Comparison of ENCODE assay signal across 1 cellular context in genomic region chr3:194129581-194130133, GRCh38.
TF ChIP-seq lines count a peak whose summit lies in the region.

No MANE protein-coding gene starts in this region.

TF ChIP-seq in GM23338, 12 proteins besides CTCF, POLR2A, EP300 and RAD21 (continued from another document):
- TF ChIP-seq, protein P1, sequence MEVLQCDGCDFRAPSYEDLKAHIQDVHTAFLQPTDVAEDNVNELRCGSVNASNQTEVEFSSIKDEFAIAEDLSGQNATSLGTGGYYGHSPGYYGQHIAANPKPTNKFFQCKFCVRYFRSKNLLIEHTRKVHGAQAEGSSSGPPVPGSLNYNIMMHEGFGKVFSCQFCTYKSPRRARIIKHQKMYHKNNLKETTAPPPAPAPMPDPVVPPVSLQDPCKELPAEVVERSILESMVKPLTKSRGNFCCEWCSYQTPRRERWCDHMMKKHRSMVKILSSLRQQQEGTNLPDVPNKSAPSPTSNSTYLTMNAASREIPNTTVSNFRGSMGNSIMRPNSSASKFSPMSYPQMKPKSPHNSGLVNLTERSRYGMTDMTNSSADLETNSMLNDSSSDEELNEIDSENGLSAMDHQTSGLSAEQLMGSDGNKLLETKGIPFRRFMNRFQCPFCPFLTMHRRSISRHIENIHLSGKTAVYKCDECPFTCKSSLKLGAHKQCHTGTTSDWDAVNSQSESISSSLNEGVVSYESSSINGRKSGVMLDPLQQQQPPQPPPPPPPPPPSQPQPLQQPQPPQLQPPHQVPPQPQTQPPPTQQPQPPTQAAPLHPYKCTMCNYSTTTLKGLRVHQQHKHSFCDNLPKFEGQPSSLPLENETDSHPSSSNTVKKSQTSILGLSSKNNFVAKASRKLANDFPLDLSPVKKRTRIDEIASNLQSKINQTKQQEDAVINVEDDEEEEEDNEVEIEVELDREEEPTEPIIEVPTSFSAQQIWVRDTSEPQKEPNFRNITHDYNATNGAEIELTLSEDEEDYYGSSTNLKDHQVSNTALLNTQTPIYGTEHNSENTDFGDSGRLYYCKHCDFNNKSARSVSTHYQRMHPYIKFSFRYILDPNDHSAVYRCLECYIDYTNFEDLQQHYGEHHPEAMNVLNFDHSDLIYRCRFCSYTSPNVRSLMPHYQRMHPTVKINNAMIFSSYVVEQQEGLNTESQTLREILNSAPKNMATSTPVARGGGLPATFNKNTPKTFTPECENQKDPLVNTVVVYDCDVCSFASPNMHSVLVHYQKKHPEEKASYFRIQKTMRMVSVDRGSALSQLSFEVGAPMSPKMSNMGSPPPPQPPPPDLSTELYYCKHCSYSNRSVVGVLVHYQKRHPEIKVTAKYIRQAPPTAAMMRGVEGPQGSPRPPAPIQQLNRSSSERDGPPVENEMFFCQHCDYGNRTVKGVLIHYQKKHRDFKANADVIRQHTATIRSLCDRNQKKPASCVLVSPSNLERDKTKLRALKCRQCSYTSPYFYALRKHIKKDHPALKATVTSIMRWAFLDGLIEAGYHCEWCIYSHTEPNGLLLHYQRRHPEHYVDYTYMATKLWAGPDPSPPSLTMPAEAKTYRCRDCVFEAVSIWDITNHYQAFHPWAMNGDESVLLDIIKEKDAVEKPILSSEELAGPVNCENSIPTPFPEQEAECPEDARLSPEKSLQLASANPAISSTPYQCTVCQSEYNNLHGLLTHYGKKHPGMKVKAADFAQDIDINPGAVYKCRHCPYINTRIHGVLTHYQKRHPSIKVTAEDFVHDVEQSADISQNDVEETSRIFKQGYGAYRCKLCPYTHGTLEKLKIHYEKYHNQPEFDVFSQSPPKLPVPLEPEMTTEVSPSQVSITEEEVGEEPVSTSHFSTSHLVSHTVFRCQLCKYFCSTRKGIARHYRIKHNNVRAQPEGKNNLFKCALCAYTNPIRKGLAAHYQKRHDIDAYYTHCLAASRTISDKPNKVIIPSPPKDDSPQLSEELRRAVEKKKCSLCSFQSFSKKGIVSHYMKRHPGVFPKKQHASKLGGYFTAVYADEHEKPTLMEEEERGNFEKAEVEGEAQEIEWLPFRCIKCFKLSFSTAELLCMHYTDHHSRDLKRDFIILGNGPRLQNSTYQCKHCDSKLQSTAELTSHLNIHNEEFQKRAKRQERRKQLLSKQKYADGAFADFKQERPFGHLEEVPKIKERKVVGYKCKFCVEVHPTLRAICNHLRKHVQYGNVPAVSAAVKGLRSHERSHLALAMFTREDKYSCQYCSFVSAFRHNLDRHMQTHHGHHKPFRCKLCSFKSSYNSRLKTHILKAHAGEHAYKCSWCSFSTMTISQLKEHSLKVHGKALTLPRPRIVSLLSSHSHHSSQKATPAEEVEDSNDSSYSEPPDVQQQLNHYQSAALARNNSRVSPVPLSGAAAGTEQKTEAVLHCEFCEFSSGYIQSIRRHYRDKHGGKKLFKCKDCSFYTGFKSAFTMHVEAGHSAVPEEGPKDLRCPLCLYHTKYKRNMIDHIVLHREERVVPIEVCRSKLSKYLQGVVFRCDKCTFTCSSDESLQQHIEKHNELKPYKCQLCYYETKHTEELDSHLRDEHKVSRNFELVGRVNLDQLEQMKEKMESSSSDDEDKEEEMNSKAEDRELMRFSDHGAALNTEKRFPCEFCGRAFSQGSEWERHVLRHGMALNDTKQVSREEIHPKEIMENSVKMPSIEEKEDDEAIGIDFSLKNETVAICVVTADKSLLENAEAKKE (CRISPR knock-in tag; IDR thresholded peaks at IDR 0.05): no peak
- no peak for TF ChIP-seq EZH2phosphoT487 (IDR thresholded peaks at IDR 0.05; ENCODE audit: unreplicated experiment)
